22 cellular contexts compared by ENCODE assay signal in genomic region chr11:59761985-59762384, GRCh38. TPM values are rescaled to one million over a fixed set of nuclear protein-coding genes. Genes with fewer than 3 reads are reported as not detected.
A peak's percentile ranks its signal among the peaks of the same experiment; 100 is the strongest.
DNase-seq lines count a peak whose midpoint lies in the region; ATAC-seq, FAIRE-seq and TF ChIP-seq lines count a peak whose summit lies in the region.
"Had no signal": no experiment of that assay in that cellular context is flagged by ENCODE, and none has a peak within 500 bp of the region (broad histone marks: within the 10 kb centered on the region; RNA-seq: fewer than 3 reads in every experiment).

No MANE protein-coding gene starts in this region.

- peak overlapping the region; percentile 15 for H3K27ac Mint-ChIP-seq in glutamatergic neuron (ENCODE audit: unreplicated experiment)

- WGBS in small intestine, 3 donors = 28 to 59% (median 34%) methylated on average over 6 of the region's 6 CpGs

- TF ChIP-seq CTCF in glutamatergic neuron (IDR thresholded peaks at IDR 0.05; ENCODE audit: partially characterized antibody, unreplicated experiment) (no peak), GM20000 (IDR thresholded peaks at IDR 0.05; ENCODE audit: extremely low read depth, missing control alignments) (no peak)

- no peak for FAIRE-seq in small intestine (lab: Jason Lieb, UNC)
- FAIRE-seq: G401.6, GM12891, GM18507, H1, K562 had no signal

- H3K4me1 ChIP-seq in small intestine (ENCODE audit: control insufficient read depth in 2 of 2, insufficient read depth in 1 of 2, low read depth in 1 of 2, low read length in 1 of 2) = peaks cover 10 to 15% of the 10 kb centered on the region in 2 donors
- H3K4me1 ChIP-seq: SJSA1 had no signal

- peaks cover 0 to 3% of the 10 kb centered on the region in 2 donors for H3K36me3 ChIP-seq in small intestine (ENCODE audit: control insufficient read depth in 2 of 2, insufficient read depth in 2 of 2, low read length in 2 of 2)

- no peaks in the 10 kb centered on the region for H3K9me3 ChIP-seq in small intestine (ENCODE audit: control insufficient read depth, low read depth)
- H3K9me3 ChIP-seq: SJSA1 had no signal

- no peaks in the 10 kb centered on the region for H3K36me3 Mint-ChIP-seq in glutamatergic neuron (ENCODE audit: unreplicated experiment)

- no peak overlapping the region for H3K4me3 Mint-ChIP-seq in glutamatergic neuron (ENCODE audit: unreplicated experiment)

- peaks cover 36% of the 10 kb centered on the region for H3K4me1 Mint-ChIP-seq in glutamatergic neuron (ENCODE audit: low read depth, unreplicated experiment)

- peaks cover 3% of the 10 kb centered on the region for H3K9me3 Mint-ChIP-seq in glutamatergic neuron (ENCODE audit: unreplicated experiment)

- no peaks in the 10 kb centered on the region for H3K27me3 Mint-ChIP-seq in glutamatergic neuron (ENCODE audit: unreplicated experiment)

- intact Hi-C loops in left colon (cut with DNase I, micrococcal nuclease) = no loop called here

- no peak overlapping the region for H3K27ac ChIP-seq in small intestine (ENCODE audit: low read depth in 1 of 2, low read length in 1 of 2)
- H3K27ac ChIP-seq: RWPE1, SJSA1 had no signal

- ATAC-seq in left colon = peak; percentile 34
- ATAC-seq: K562 had no signal

- peak; percentile 84 for DNase-seq in NCI-H82 (lab: John Stamatoyannopoulos, UW)
- no peak for DNase-seq in glutamatergic neuron
- DNase-seq in left colon = no peak
- DNase-seq in small intestine = peak; percentile 39
- no peak for DNase-seq in NCI-H748 treated with DMSO at 0.1 percent for 48 hours (lab: John Stamatoyannopoulos, UW)
- no peak for DNase-seq in GM20000 (ENCODE audit: low spot score)
- DNase-seq in NCI-H2227 treated with DMSO at 0.1 percent for 48 hours (lab: John Stamatoyannopoulos, UW) = no peak
- DNase-seq: Calu3; DND-41; MV-4-11; NCI-H1417 treated with DMSO at 0.1 percent for 48 hours; NCI-H2029 treated with DMSO at 0.1 percent for 48 hours; NCI-H510A; NK-92 treated with Interleukin-12 subunit alpha and Interleukin-12 subunit beta, amount 100 ng/mL, for 24 hours had no signal

- H3K27me3 ChIP-seq in small intestine (ENCODE audit: control insufficient read depth in 2 of 2, insufficient read depth in 2 of 2, low read length in 2 of 2) = no peaks in the 10 kb centered on the region
- H3K27me3 ChIP-seq: SJSA1 had no signal

- no peak overlapping the region for H3K4me3 ChIP-seq in small intestine (ENCODE audit: low read depth in 1 of 2, low read length in 2 of 2)
- H3K4me3 ChIP-seq: K562, SJSA1 had no signal

RNA-seq across cellular contexts. Expression of gene STX3, which starts 6.8 kb away (rescaled TPM):
- total RNA-seq in glutamatergic neuron (ENCODE audit: unreplicated experiment) (42.1 TPM), left colon (100 to 1,000 TPM in 1 of 2 donors, 10 to 100 TPM in 1; 83.8 to 133 TPM)
- 10 to 100 TPM; 34.9 to 64.0 (median 57.5) TPM for polyA plus RNA-seq in small intestine

RNA-seq across cellular contexts. Expression of gene OR10V1, which starts 48.3 kb away (rescaled TPM):
- not detected for total RNA-seq in glutamatergic neuron (ENCODE audit: unreplicated experiment)
- total RNA-seq in left colon = not detected
- polyA plus RNA-seq in small intestine = not detected
- total RNA-seq: Calu3, H1, K562, OCI-LY7, SJSA1 had no signal
- polyA plus RNA-seq: H1, K562 had no signal

RNA-seq across cellular contexts. Expression of gene MRPL16, which starts 48.6 kb away (rescaled TPM):
- total RNA-seq in glutamatergic neuron (ENCODE audit: unreplicated experiment) (36.4 TPM), left colon (10 to 100 TPM; 48.5 to 52.3 TPM)
- polyA plus RNA-seq in small intestine = 100 to 1,000 TPM in 1 of 3 donors, 10 to 100 TPM in 2; 41.1 to 113 (median 68.9) TPM

Comparison
In these comparisons a context has a peak if more than half of its experiments do, and no peak if none do; other contexts are left out.
1. DNase-seq: peak in NCI-H82 (single experiment) and small intestine (single experiment); none in glutamatergic neuron (single experiment), left colon (0 of 2), NCI-H748 treated with DMSO at 0.1 percent for 48 hours (single experiment), GM20000 (single experiment) and NCI-H2227 treated with DMSO at 0.1 percent for 48 hours (single experiment).